ENCODE assay signal across 22 cellular contexts in the genomic region with DNA sequence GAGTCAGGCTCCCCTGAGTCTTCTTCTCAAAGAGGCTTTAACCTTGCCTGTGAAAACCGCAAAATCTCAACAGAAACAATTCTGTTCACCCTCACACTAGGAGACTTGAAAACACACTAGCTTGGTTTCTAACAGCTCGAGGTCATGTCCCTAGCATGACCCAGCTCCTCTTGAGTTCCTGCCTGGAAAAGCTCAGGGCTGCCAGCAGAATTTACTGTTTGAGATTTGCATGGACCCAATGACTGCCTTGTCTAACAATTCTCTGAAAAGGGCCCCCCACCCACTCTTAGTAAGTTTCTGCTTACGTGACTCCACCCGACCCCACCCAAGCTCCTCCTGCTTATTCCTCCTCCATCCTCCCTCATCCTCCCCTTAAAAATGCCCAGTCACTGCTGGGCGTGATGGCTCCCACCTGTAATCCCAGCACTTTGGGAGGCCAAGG.
A peak's percentile ranks its signal among the peaks of the same experiment; 100 is the strongest.
DNase-seq lines count a peak whose midpoint lies in the region; ATAC-seq, FAIRE-seq and TF ChIP-seq lines count a peak whose summit lies in the region.
"Had no signal": no experiment of that assay in that cellular context is flagged by ENCODE, and none has a peak within 500 bp of the region (broad histone marks: within the 10 kb centered on the region; RNA-seq: fewer than 3 reads in every experiment).

No MANE protein-coding gene starts in this region.

- no peak for FAIRE-seq in HepG2 (lab: Jason Lieb, UNC)
- FAIRE-seq: A204.1, G401.6, GM12891, GM19239 had no signal

- H3K27me3 ChIP-seq in HepG2 (ENCODE audit: control insufficient read depth in 1 of 2, insufficient read depth in 2 of 2, low read length in 2 of 2) (peaks cover 0 to 3% of the 10 kb centered on the region in 2 experiments; a peak in 1 of 5 replicates), vagina (no peaks in the 10 kb centered on the region), GM23338 (ENCODE audit: insufficient read depth) (no peaks in the 10 kb centered on the region)
- H3K27me3 ChIP-seq: SJSA1 had no signal

- H3K27ac Mint-ChIP-seq in brain (peak overlapping the region in 4 of 5 experiments; percentile 19 to 96 (median 82)), GM23338 (no peak overlapping the region), endothelial cell (ENCODE audit: unreplicated experiment) (no peak overlapping the region)

- no peak overlapping the region for H3K27ac ChIP-seq in HepG2 (ENCODE audit: extremely low read length, insufficient read depth, low read length)
- peak overlapping the region; percentile 39 for H3K27ac ChIP-seq in vagina
- no peak overlapping the region for H3K27ac ChIP-seq in GM23338 (ENCODE audit: low read depth)
- H3K27ac ChIP-seq: SJSA1 had no signal

- in situ Hi-C loops in HepG2 (cut with HindIII; ENCODE audit: extremely low pct_ligation_motif_present, low pct_unique_long_range_greater_than_20kb): no loop called here

- no TSS peak for BruUV-seq in HepG2 (replicated peaks; lab: Mats Ljungman, UMichigan)

- no peak overlapping the region for H3K4me2 ChIP-seq in HepG2 (ENCODE audit: low read depth, low read length)
- H3K4me2 ChIP-seq in GM23338: no peak overlapping the region

- H3K9ac ChIP-seq in HepG2 (ENCODE audit: insufficient read depth, low read depth, low read length): no peak overlapping the region

- H3K4me1 ChIP-seq in HepG2 (ENCODE audit: insufficient read depth, low read length) (peaks cover 17% of the 10 kb centered on the region), vagina (peaks cover 13% of the 10 kb centered on the region), GM23338 (ENCODE audit: insufficient read depth) (peaks cover 16% of the 10 kb centered on the region)
- H3K4me1 ChIP-seq: SJSA1 had no signal

- POLR2A ChIA-PET in HepG2 (lab: Yijun Ruan, JAX): no interaction called here

- TF ChIP-seq EP300 in HepG2 (IDR thresholded peaks at IDR 0.05; ENCODE audit: low read depth in 2 of 2, low read length in 2 of 2): no peak
- no peak for TF ChIP-seq EP300 in HepG2 (CRISPR knock-in tag; IDR thresholded peaks at IDR 0.05; ENCODE audit: borderline replicate concordance)

- no peaks in the 10 kb centered on the region for H3F3A ChIP-seq in GM23338 (replicated peaks; ENCODE audit: low read depth)

- TF ChIP-seq CTCF in brain (conservative IDR thresholded peaks at IDR 0.05) (no peak), HepG2 (CRISPR knock-in tag; IDR thresholded peaks at IDR 0.05) (no peak), vagina (IDR thresholded peaks at IDR 0.05) (no peak), GM23338 (conservative IDR thresholded peaks at IDR 0.05; ENCODE audit: low read depth in 2 of 2) (no peak), endothelial cell (IDR thresholded peaks at IDR 0.05; ENCODE audit: unreplicated experiment) (no peak)

- TF ChIP-seq RAD21 in HepG2 (CRISPR knock-in tag; IDR thresholded peaks at IDR 0.05): no peak

- H4K20me1 ChIP-seq in HepG2 (ENCODE audit: insufficient read depth, low read length) (no peaks in the 10 kb centered on the region), GM23338 (replicated peaks; ENCODE audit: insufficient read depth) (no peaks in the 10 kb centered on the region)

- H3K9me3 Mint-ChIP-seq in brain: peaks cover 5 to 15% (median 9%) of the 10 kb centered on the region in 5 experiments
- peaks cover 10% of the 10 kb centered on the region; the same call in 2 of the 3 replicates for H3K9me3 Mint-ChIP-seq in GM23338
- H3K9me3 Mint-ChIP-seq in endothelial cell (ENCODE audit: unreplicated experiment): no peaks in the 10 kb centered on the region

- no peak overlapping the region for H3K4me3 Mint-ChIP-seq in brain
- no peak overlapping the region for H3K4me3 Mint-ChIP-seq in GM23338
- no peak overlapping the region for H3K4me3 Mint-ChIP-seq in endothelial cell (ENCODE audit: unreplicated experiment)

- H3K79me2 ChIP-seq in HepG2 (ENCODE audit: insufficient read depth, low read length) (no peaks in the 10 kb centered on the region), GM23338 (replicated peaks; ENCODE audit: insufficient read depth) (no peaks in the 10 kb centered on the region)

- no peak for TF ChIP-seq POLR2A in HepG2 (IDR thresholded peaks at IDR 0.05; ENCODE audit: insufficient read depth in 1 of 2, low read depth in 2 of 2, low read length in 2 of 2)
- no peak for TF ChIP-seq POLR2A in vagina (IDR thresholded peaks at IDR 0.05)

- WGBS in HepG2 (ENCODE audit: low lambda C conversion rate): 40% methylated on average over 5 of the region's 5 CpGs

- H3K4me1 Mint-ChIP-seq in brain (peaks cover 38% of the 10 kb centered on the region), GM23338 (peaks cover 20% of the 10 kb centered on the region), endothelial cell (ENCODE audit: unreplicated experiment) (no peaks in the 10 kb centered on the region)

- H3K9me3 ChIP-seq in HepG2 (ENCODE audit: low read length) (peaks cover 11% of the 10 kb centered on the region), vagina (peaks cover 6% of the 10 kb centered on the region)
- H3K9me3 ChIP-seq: SJSA1 had no signal

- DNase-seq in left cardiac atrium: no peak
- DNase-seq in left ventricle myocardium superior: no peak
- no peak for DNase-seq in HepG2 (ENCODE audit: low spot score)
- DNase-seq in vagina (ENCODE audit: extremely low spot score in 2 of 2): no peak
- no peak for DNase-seq in GM23338 (ENCODE audit: low spot score)
- DNase-seq in endothelial cell (ENCODE audit: low spot score): no peak
- DNase-seq in activated naive CD4-positive, alpha-beta T cell treated with anti-CD3 and anti-CD28 coated beads, Interleukin-2, amount 50 U/mL, for 16 hours: no peak
- DNase-seq: Calu3; DMS79 treated with DMSO at 0.1 percent for 48 hours; NCI-H1048; NCI-H2107; NCI-H226; NCI-H526 treated with DMSO at 0.1 percent for 48 hours; NK-92 treated with Interleukin-12 subunit alpha and Interleukin-12 subunit beta, amount 100 ng/mL, for 24 hours; OCI-M1; RPMI8226 had no signal

- H3K27me3 Mint-ChIP-seq in brain (no peaks in the 10 kb centered on the region), GM23338 (ENCODE audit: insufficient read depth, low read depth, poor library complexity) (peaks cover 9% of the 10 kb centered on the region), endothelial cell (ENCODE audit: unreplicated experiment) (peaks cover 1% of the 10 kb centered on the region)

- intact Hi-C loops in left cardiac atrium (cut with DNase I): no loop called here
- intact Hi-C loops in left ventricle myocardium superior (cut with micrococcal nuclease): no loop called here
- intact Hi-C loops in HepG2 (cut with micrococcal nuclease; ENCODE audit: unreplicated experiment): no loop called here
- intact Hi-C loops in vagina (cut with DNase I): no loop called here

- no peak overlapping the region for H3K4me3 ChIP-seq in HepG2 (replicated peaks in 1 of 3; ENCODE audit: insufficient read depth in 1 of 3, low read depth in 2 of 3, low read length in 3 of 3)
- no peak overlapping the region for H3K4me3 ChIP-seq in vagina
- H3K4me3 ChIP-seq in GM23338: no peak overlapping the region
- H3K4me3 ChIP-seq: SJSA1 had no signal

- peak; percentile 15 to 29 for ATAC-seq in left cardiac atrium
- no peak for ATAC-seq in left ventricle myocardium superior
- ATAC-seq in HepG2: peak; percentile 26; the same call in 2 of the 3 replicates
- ATAC-seq in GM23338: no peak

- H2AFZ ChIP-seq in HepG2 (ENCODE audit: low read length): no peak overlapping the region
- no peak overlapping the region for H2AFZ ChIP-seq in GM23338

- no peaks in the 10 kb centered on the region; the same call in 1 of the 2 replicates for H3K9me2 ChIP-seq in GM23338 (ENCODE audit: insufficient read depth)

- H3K36me3 Mint-ChIP-seq in brain (no peaks in the 10 kb centered on the region), GM23338 (ENCODE audit: low read depth) (peaks cover 3% of the 10 kb centered on the region; the same call in 2 of the 3 replicates), endothelial cell (ENCODE audit: low read depth, unreplicated experiment) (no peaks in the 10 kb centered on the region)

- H3K36me3 ChIP-seq in HepG2 (replicated peaks in 1 of 2; ENCODE audit: control insufficient read depth in 1 of 2, insufficient read depth in 2 of 2, low read length in 2 of 2) (no peaks in the 10 kb centered on the region), vagina (no peaks in the 10 kb centered on the region), GM23338 (ENCODE audit: insufficient read depth) (no peaks in the 10 kb centered on the region)
- H3K36me3 ChIP-seq: SJSA1 had no signal

- CTCF ChIA-PET in HepG2 (lab: Yijun Ruan, JAX; ENCODE audit: low intra/inter-chr PET ratio, low total read pairs): no interaction called here

TF ChIP-seq in HepG2, 621 proteins besides CTCF, POLR2A, EP300 and RAD21 (continues in another document):
- no peak for TF ChIP-seq ZNF343 (CRISPR knock-in tag; IDR thresholded peaks at IDR 0.05)
- TF ChIP-seq, protein P1, sequence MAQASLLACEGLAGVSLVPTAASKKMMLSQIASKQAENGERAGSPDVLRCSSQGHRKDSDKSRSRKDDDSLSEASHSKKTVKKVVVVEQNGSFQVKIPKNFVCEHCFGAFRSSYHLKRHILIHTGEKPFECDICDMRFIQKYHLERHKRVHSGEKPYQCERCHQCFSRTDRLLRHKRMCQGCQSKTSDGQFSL (CRISPR knock-in tag; IDR thresholded peaks at IDR 0.05): no peak
- no peak for TF ChIP-seq ZBTB8A (CRISPR knock-in tag; IDR thresholded peaks at IDR 0.05; ENCODE audit: borderline replicate concordance, low read depth)

TF ChIP-seq in GM23338, 12 proteins besides CTCF, POLR2A, EP300 and RAD21 (continues in another document):
- TF ChIP-seq, protein P2, sequence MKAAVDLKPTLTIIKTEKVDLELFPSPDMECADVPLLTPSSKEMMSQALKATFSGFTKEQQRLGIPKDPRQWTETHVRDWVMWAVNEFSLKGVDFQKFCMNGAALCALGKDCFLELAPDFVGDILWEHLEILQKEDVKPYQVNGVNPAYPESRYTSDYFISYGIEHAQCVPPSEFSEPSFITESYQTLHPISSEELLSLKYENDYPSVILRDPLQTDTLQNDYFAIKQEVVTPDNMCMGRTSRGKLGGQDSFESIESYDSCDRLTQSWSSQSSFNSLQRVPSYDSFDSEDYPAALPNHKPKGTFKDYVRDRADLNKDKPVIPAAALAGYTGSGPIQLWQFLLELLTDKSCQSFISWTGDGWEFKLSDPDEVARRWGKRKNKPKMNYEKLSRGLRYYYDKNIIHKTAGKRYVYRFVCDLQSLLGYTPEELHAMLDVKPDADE (IDR thresholded peaks at IDR 0.05): no peak
- TF ChIP-seq EZH2 (IDR thresholded peaks at IDR 0.05; ENCODE audit: low read depth, unreplicated experiment) (no peak), ZNF331 (CRISPR knock-in tag; IDR thresholded peaks at IDR 0.05; ENCODE audit: low read depth) (no peak), ZNF114 (CRISPR knock-in tag; IDR thresholded peaks at IDR 0.05) (no peak), POLR2AphosphoS5 (IDR thresholded peaks at IDR 0.05; ENCODE audit: low read depth) (no peak), CREB1 (CRISPR knock-in tag; IDR thresholded peaks at IDR 0.05; ENCODE audit: low read depth) (no peak), STAT1 (IDR thresholded peaks at IDR 0.05; ENCODE audit: unreplicated experiment) (no peak), EZH2phosphoT487 (IDR thresholded peaks at IDR 0.05; ENCODE audit: unreplicated experiment) (no peak), JUNB (IDR thresholded peaks at IDR 0.05; ENCODE audit: unreplicated experiment) (no peak), NANOG (IDR thresholded peaks at IDR 0.05; ENCODE audit: borderline replicate concordance) (no peak)

Comparison
In these comparisons a context has a peak if more than half of its experiments do, and no peak if none do; other contexts are left out.
1. ATAC-seq: peak in left cardiac atrium (2 of 2) and HepG2 (single experiment); none in left ventricle myocardium superior (single experiment) and GM23338 (single experiment).
2. H3K27ac Mint-ChIP-seq: peak in brain (4 of 5); none in GM23338 (single experiment) and endothelial cell (single experiment).